1 cellular context compared by ENCODE assay signal in the genomic region with DNA sequence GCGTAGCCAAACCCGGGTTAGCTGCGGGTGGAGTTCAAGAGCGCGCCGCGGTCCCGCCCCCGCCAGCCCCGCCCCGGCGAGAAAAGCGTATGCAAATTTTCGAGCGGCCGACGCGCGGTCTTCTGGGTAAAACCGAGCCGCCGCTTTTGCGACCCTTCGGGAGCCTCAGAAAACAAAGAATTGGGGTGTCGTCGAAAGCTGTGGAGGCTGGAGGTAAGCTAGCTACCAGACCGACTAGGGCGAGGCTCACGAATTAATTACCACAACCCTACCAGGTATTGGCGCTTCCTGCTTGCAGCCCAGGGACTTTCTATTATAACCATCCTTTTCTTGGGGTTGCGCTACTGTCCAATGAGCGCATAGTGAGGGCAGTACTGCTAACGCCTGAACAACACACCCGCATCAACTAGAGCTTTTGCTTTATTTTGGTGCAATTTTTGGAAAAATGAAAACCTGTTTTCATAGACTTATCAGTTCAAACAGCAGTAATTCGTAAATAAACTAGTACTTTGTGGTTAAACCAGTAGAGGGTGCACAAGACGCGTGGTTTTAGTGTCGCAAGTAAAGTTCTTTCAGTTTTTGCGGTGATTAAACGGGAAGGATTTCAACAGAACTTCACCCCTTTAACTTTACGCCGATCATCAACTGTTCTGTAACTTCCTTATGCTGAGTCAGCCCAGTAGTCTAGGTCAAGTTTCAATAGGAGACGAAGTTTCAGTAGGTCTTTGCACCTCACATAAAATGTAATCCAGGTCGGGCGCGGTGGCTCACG.
TF ChIP-seq lines count a peak whose summit lies in the region.

A gene (plus strand): TSS at position 318 of the 772 bp plus-strand sequence.

TF ChIP-seq in HepG2, 621 proteins besides CTCF, POLR2A, EP300 and RAD21 (continued from another document and continues in another):
- no peak for TF ChIP-seq NONO (IDR thresholded peaks at IDR 0.05)
- TF ChIP-seq NONO (CRISPR knock-in tag; conservative IDR thresholded peaks at IDR 0.05), result peak; percentile 99
- TF ChIP-seq TMF1 (CRISPR knock-in tag; IDR thresholded peaks at IDR 0.05; ENCODE audit: low read depth), result no peak; the same call in none of the 2 replicates
- TF ChIP-seq, protein P1, sequence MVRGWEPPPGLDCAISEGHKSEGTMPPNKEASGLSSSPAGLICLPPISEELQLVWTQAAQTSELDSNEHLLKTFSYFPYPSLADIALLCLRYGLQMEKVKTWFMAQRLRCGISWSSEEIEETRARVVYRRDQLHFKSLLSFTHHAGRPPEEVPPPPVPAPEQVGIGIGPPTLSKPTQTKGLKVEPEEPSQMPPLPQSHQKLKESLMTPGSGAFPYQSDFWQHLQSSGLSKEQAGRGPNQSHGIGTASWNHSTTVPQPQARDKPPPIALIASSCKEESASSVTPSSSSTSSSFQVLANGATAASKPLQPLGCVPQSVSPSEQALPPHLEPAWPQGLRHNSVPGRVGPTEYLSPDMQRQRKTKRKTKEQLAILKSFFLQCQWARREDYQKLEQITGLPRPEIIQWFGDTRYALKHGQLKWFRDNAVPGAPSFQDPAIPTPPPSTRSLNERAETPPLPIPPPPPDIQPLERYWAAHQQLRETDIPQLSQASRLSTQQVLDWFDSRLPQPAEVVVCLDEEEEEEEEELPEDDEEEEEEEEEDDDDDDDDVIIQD (CRISPR knock-in tag; IDR thresholded peaks at IDR 0.05; ENCODE audit: low read depth), result no peak; the same call in 1 of the 2 replicates
- peak; percentile 97 for TF ChIP-seq ZNF501 (CRISPR knock-in tag; IDR thresholded peaks at IDR 0.05)
- TF ChIP-seq, protein P2, sequence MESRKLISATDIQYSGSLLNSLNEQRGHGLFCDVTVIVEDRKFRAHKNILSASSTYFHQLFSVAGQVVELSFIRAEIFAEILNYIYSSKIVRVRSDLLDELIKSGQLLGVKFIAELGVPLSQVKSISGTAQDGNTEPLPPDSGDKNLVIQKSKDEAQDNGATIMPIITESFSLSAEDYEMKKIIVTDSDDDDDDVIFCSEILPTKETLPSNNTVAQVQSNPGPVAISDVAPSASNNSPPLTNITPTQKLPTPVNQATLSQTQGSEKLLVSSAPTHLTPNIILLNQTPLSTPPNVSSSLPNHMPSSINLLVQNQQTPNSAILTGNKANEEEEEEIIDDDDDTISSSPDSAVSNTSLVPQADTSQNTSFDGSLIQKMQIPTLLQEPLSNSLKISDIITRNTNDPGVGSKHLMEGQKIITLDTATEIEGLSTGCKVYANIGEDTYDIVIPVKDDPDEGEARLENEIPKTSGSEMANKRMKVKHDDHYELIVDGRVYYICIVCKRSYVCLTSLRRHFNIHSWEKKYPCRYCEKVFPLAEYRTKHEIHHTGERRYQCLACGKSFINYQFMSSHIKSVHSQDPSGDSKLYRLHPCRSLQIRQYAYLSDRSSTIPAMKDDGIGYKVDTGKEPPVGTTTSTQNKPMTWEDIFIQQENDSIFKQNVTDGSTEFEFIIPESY (CRISPR knock-in tag; IDR thresholded peaks at IDR 0.05), result peak; percentile 76; the same call in 1 of the 2 replicates
- 0 out of 2 replicates have a peak, but pooled peaks have one; percentile 86 for TF ChIP-seq ZSCAN30 (CRISPR knock-in tag; IDR thresholded peaks at IDR 0.05)
- TF ChIP-seq POLR2AphosphoS5 (IDR thresholded peaks at IDR 0.05; ENCODE audit: low read depth, low read length), result peak; percentile 100
- TF ChIP-seq ZNF670 (CRISPR knock-in tag; IDR thresholded peaks at IDR 0.05; ENCODE audit: borderline replicate concordance), result peak; percentile 51
- peak; percentile 99 for TF ChIP-seq SP140L (CRISPR knock-in tag; IDR thresholded peaks at IDR 0.05; ENCODE audit: borderline replicate concordance)
- peak; percentile 28; the same call in 1 of the 2 replicates for TF ChIP-seq RFX3 (CRISPR knock-in tag; IDR thresholded peaks at IDR 0.05)
- TF ChIP-seq TGIF2 (CRISPR knock-in tag; IDR thresholded peaks at IDR 0.05), result peak; percentile 84; the same call in 1 of the 2 replicates
- no peak for TF ChIP-seq ZNF10 (CRISPR knock-in tag; IDR thresholded peaks at IDR 0.05; ENCODE audit: borderline replicate concordance, low read depth)
- TF ChIP-seq POLR2G (IDR thresholded peaks at IDR 0.05; ENCODE audit: low read depth, low read length), result peak; percentile 100
- TF ChIP-seq SYNCRIP (IDR thresholded peaks at IDR 0.05; ENCODE audit: insufficient read depth, low read depth, low read length), result no peak
- TF ChIP-seq HMG20A (CRISPR knock-in tag; IDR thresholded peaks at IDR 0.05; ENCODE audit: borderline replicate concordance), result peak; percentile 54; the same call in 1 of the 2 replicates
- TF ChIP-seq ZNF788 (CRISPR knock-in tag; IDR thresholded peaks at IDR 0.05; ENCODE audit: borderline replicate concordance), result peak; percentile 59; the same call in 1 of the 2 replicates
- TF ChIP-seq, protein P3, sequence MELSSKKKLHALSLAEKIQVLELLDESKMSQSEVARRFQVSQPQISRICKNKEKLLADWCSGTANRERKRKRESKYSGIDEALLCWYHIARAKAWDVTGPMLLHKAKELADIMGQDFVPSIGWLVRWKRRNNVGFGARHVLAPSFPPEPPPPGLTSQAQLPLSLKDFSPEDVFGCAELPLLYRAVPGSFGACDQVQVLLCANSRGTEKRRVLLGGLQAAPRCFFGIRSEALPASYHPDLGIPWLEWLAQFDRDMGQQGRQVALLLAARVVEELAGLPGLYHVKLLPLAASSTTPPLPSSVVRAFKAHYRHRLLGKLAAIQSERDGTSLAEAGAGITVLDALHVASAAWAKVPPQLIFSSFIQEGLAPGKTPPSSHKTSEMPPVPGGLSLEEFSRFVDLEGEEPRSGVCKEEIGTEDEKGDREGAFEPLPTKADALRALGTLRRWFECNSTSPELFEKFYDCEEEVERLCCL (CRISPR knock-in tag; IDR thresholded peaks at IDR 0.05; ENCODE audit: borderline replicate concordance), result peak; percentile 98
- TF ChIP-seq TCF7 (IDR thresholded peaks at IDR 0.05; ENCODE audit: low read depth), result no peak
- TF ChIP-seq PHF8 (CRISPR knock-in tag; IDR thresholded peaks at IDR 0.05), result peak; percentile 1; the same call in 1 of the 2 replicates
- peak; percentile 99 for TF ChIP-seq SIN3A (IDR thresholded peaks at IDR 0.05; ENCODE audit: borderline replicate concordance, low read depth, low read length)
- 0 out of 2 replicates have a peak, but pooled peaks have one; percentile 20 for TF ChIP-seq ZNF720 (CRISPR knock-in tag; IDR thresholded peaks at IDR 0.05)
- TF ChIP-seq FOSL2 (CRISPR knock-in tag; IDR thresholded peaks at IDR 0.05), result peak; percentile 68
- peak; percentile 94 for TF ChIP-seq HDAC6 (IDR thresholded peaks at IDR 0.05; ENCODE audit: low read depth, low read length)
- no peak for TF ChIP-seq ZNF468 (CRISPR knock-in tag; IDR thresholded peaks at IDR 0.05)
- peak; percentile 25; the same call in 1 of the 2 replicates for TF ChIP-seq SP4 (CRISPR knock-in tag; IDR thresholded peaks at IDR 0.05)
- peak; percentile 62; the same call in 1 of the 2 replicates for TF ChIP-seq ZNF776 (CRISPR knock-in tag; IDR thresholded peaks at IDR 0.05)
- peak; percentile 99 for TF ChIP-seq ZNF878 (CRISPR knock-in tag; IDR thresholded peaks at IDR 0.05)
- TF ChIP-seq KLF9 (CRISPR knock-in tag; IDR thresholded peaks at IDR 0.05; ENCODE audit: low read depth), result peak; percentile 90; the same call in 1 of the 2 replicates
- no peak for TF ChIP-seq BRD4 (CRISPR knock-in tag; IDR thresholded peaks at IDR 0.05)
- TF ChIP-seq CHD4 (IDR thresholded peaks at IDR 0.05; ENCODE audit: borderline replicate concordance, low read length), result no peak
- peak; percentile 89; the same call in 1 of the 2 replicates for TF ChIP-seq ZNF224 (CRISPR knock-in tag; IDR thresholded peaks at IDR 0.05)
- TF ChIP-seq ZNF549 (CRISPR knock-in tag; IDR thresholded peaks at IDR 0.05), result no peak
- TF ChIP-seq SALL2 (CRISPR knock-in tag; IDR thresholded peaks at IDR 0.05), result peak; percentile 72; the same call in 1 of the 2 replicates
- no peak; the same call in 1 of the 2 replicates for TF ChIP-seq ZNF572 (CRISPR knock-in tag; IDR thresholded peaks at IDR 0.05)
- no peak for TF ChIP-seq ATAD3A (CRISPR knock-in tag; IDR thresholded peaks at IDR 0.05)
- TF ChIP-seq PAX8 (CRISPR knock-in tag; IDR thresholded peaks at IDR 0.05; ENCODE audit: borderline replicate concordance), result peak; percentile 84; the same call in 1 of the 2 replicates
- 0 out of 2 replicates have a peak, but pooled peaks have one; percentile 80 for TF ChIP-seq ETV6 (CRISPR knock-in tag; conservative IDR thresholded peaks at IDR 0.05)
- peak; percentile 94 for TF ChIP-seq ZNF430 (CRISPR knock-in tag; IDR thresholded peaks at IDR 0.05)
- peak; percentile 72 for TF ChIP-seq YY1 (IDR thresholded peaks at IDR 0.05; ENCODE audit: insufficient read depth, insufficient replicate concordance, low read depth, low read length)
- TF ChIP-seq KMT2B (CRISPR knock-in tag; IDR thresholded peaks at IDR 0.05), result no peak; the same call in 1 of the 2 replicates
- peak; percentile 85 for TF ChIP-seq SMAD9 (CRISPR knock-in tag; IDR thresholded peaks at IDR 0.05)
- peak; percentile 94; the same call in 1 of the 2 replicates for TF ChIP-seq TOPORS (CRISPR knock-in tag; IDR thresholded peaks at IDR 0.05)
- TF ChIP-seq, protein P4, sequence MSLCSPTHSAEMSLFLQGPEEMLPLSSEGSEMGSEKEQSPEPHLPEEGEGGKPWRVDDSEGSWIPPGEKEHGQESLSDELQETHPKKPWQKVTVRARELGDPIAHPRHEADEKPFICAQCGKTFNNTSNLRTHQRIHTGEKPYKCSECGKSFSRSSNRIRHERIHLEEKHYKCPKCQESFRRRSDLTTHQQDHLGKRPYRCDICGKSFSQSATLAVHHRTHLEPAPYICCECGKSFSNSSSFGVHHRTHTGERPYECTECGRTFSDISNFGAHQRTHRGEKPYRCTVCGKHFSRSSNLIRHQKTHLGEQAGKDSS (CRISPR knock-in tag; IDR thresholded peaks at IDR 0.05; ENCODE audit: borderline replicate concordance, low read depth), result peak; percentile 38; the same call in 1 of the 2 replicates
- TF ChIP-seq ZFY (CRISPR knock-in tag; IDR thresholded peaks at IDR 0.05), result peak; percentile 4; the same call in 1 of the 2 replicates
- no peak; the same call in 1 of the 2 replicates for TF ChIP-seq ZNF567 (CRISPR knock-in tag; IDR thresholded peaks at IDR 0.05; ENCODE audit: borderline replicate concordance)
- TF ChIP-seq GATAD1 (CRISPR knock-in tag; IDR thresholded peaks at IDR 0.05), result peak; percentile 84
- peak; percentile 45; the same call in 1 of the 2 replicates for TF ChIP-seq ATF7 (IDR thresholded peaks at IDR 0.05)
- TF ChIP-seq ATF7 (CRISPR knock-in tag; IDR thresholded peaks at IDR 0.05), result peak; percentile 64; the same call in 1 of the 2 replicates
- peak; percentile 36; the same call in 1 of the 2 replicates for TF ChIP-seq ZFP82 (CRISPR knock-in tag; IDR thresholded peaks at IDR 0.05; ENCODE audit: borderline replicate concordance)
- TF ChIP-seq ZNF557 (CRISPR knock-in tag; IDR thresholded peaks at IDR 0.05), result peak; percentile 47; the same call in 1 of the 2 replicates
- peak; percentile 81; the same call in 1 of the 2 replicates for TF ChIP-seq ZNF354B (CRISPR knock-in tag; IDR thresholded peaks at IDR 0.05)
- TF ChIP-seq MYNN (CRISPR knock-in tag; IDR thresholded peaks at IDR 0.05; ENCODE audit: low read depth), result no peak
- TF ChIP-seq, protein P5, sequence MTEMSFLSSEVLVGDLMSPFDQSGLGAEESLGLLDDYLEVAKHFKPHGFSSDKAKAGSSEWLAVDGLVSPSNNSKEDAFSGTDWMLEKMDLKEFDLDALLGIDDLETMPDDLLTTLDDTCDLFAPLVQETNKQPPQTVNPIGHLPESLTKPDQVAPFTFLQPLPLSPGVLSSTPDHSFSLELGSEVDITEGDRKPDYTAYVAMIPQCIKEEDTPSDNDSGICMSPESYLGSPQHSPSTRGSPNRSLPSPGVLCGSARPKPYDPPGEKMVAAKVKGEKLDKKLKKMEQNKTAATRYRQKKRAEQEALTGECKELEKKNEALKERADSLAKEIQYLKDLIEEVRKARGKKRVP (CRISPR knock-in tag; IDR thresholded peaks at IDR 0.05), result peak; percentile 91 to 94
- TF ChIP-seq, protein P6, sequence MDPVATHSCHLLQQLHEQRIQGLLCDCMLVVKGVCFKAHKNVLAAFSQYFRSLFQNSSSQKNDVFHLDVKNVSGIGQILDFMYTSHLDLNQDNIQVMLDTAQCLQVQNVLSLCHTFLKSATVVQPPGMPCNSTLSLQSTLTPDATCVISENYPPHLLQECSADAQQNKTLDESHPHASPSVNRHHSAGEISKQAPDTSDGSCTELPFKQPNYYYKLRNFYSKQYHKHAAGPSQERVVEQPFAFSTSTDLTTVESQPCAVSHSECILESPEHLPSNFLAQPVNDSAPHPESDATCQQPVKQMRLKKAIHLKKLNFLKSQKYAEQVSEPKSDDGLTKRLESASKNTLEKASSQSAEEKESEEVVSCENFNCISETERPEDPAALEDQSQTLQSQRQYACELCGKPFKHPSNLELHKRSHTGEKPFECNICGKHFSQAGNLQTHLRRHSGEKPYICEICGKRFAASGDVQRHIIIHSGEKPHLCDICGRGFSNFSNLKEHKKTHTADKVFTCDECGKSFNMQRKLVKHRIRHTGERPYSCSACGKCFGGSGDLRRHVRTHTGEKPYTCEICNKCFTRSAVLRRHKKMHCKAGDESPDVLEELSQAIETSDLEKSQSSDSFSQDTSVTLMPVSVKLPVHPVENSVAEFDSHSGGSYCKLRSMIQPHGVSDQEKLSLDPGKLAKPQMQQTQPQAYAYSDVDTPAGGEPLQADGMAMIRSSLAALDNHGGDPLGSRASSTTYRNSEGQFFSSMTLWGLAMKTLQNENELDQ (CRISPR knock-in tag; IDR thresholded peaks at IDR 0.05; ENCODE audit: borderline replicate concordance), result no peak
- no peak for TF ChIP-seq ZNF790 (CRISPR knock-in tag; IDR thresholded peaks at IDR 0.05; ENCODE audit: borderline replicate concordance)
- TF ChIP-seq, protein P7, sequence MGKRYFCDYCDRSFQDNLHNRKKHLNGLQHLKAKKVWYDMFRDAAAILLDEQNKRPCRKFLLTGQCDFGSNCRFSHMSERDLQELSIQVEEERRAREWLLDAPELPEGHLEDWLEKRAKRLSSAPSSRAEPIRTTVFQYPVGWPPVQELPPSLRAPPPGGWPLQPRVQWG (CRISPR knock-in tag; IDR thresholded peaks at IDR 0.05; ENCODE audit: borderline replicate concordance, low read depth), result no peak
- TF ChIP-seq ZSCAN22 (CRISPR knock-in tag; IDR thresholded peaks at IDR 0.05), result peak; percentile 85
- no peak; the same call in 1 of the 2 replicates for TF ChIP-seq RCOR2 (CRISPR knock-in tag; IDR thresholded peaks at IDR 0.05)
- no peak for TF ChIP-seq KAT2B (IDR thresholded peaks at IDR 0.05; ENCODE audit: borderline replicate concordance, low read depth, low read length)
- TF ChIP-seq, protein P8, sequence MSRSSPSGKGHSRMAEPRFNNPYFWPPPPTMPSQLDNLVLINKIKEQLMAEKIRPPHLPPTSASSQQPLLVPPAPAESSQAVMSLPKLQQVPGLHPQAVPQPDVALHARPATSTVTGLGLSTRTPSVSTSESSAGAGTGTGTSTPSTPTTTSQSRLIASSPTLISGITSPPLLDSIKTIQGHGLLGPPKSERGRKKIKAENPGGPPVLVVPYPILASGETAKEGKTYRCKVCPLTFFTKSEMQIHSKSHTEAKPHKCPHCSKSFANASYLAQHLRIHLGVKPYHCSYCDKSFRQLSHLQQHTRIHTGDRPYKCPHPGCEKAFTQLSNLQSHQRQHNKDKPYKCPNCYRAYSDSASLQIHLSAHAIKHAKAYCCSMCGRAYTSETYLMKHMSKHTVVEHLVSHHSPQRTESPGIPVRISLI (CRISPR knock-in tag; IDR thresholded peaks at IDR 0.05; ENCODE audit: borderline replicate concordance), result peak; percentile 42; the same call in 1 of the 2 replicates
- peak; percentile 100 for TF ChIP-seq RBM22 (optimal IDR thresholded peaks at IDR 0.05; ENCODE audit: low read length)
- TF ChIP-seq PTBP1 (IDR thresholded peaks at IDR 0.05; ENCODE audit: low read depth, low read length, poor library complexity, severe bottlenecking), result no peak
